8 cellular contexts compared by ENCODE assay signal in the genomic region with DNA sequence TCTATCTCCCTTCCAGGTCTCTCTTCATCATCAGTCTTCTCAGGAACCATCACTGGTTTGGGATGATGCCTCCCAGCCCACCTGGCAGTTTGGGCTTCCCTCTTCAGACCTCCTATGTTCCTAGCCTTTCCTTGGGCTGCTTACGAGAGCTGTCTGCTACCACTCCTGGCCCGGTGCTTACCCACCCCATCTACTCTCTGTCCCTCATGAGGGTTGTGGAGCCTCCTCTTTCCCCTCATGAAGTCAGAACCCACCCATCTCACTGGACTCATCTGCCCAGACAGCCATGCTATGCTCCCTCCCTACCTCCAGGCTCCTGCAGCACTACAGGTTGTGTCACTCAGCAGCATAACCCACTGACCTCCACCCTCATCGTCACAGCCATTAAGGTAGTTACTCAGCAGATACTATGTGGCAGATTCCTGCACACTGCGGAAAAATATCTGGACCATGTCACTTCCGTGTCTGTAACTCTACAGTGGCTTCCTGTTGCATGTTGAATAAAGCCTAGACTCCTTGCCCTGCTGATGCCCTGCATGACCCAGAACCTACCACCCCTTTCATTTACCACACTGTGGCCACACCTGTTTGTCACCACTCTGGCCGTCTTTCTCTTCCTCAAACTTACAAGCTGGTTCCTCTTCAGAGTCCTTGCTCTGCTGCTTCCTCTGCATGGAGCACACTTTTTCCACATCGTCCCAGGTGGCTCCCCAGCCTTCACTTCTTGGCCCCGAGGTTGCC. TPM values are rescaled to one million over a fixed set of nuclear protein-coding genes. Genes with fewer than 3 reads are reported as not detected.
DNase-seq lines count a peak whose midpoint lies in the region; ATAC-seq and TF ChIP-seq lines count a peak whose summit lies in the region.

No MANE protein-coding gene starts in this region.

- no peak overlapping the region for H3K4me3 ChIP-seq in effector memory CD4-positive, alpha-beta T cell (ENCODE audit: insufficient read depth, low read depth, low read length, poor library complexity, severe bottlenecking)
- H3K4me3 ChIP-seq in vagina: no peak overlapping the region
- no peak overlapping the region for H3K4me3 ChIP-seq in MG63

- no peak for TF ChIP-seq CTCF in vagina (IDR thresholded peaks at IDR 0.05)

- H3K9me3 ChIP-seq in effector memory CD4-positive, alpha-beta T cell (ENCODE audit: control insufficient read depth, low read length): no peaks in the 10 kb centered on the region
- H3K9me3 ChIP-seq in vagina (no peaks in the 10 kb centered on the region), MG63 (no peaks in the 10 kb centered on the region)

- H3K4me1 ChIP-seq in effector memory CD4-positive, alpha-beta T cell (ENCODE audit: control insufficient read depth, insufficient read depth, low read length, poor library complexity, severe bottlenecking): peaks cover 45% of the 10 kb centered on the region
- peaks cover 53% of the 10 kb centered on the region for H3K4me1 ChIP-seq in vagina

- peaks cover 22% of the 10 kb centered on the region for H3K36me3 ChIP-seq in effector memory CD4-positive, alpha-beta T cell (ENCODE audit: control insufficient read depth, insufficient read depth, low read length)
- H3K36me3 ChIP-seq in vagina (peaks cover 0 to 21% of the 10 kb centered on the region in 2 donors), MG63 (peaks cover 46% of the 10 kb centered on the region)

- intact Hi-C loops in vagina (cut with DNase I): no loop called here

- peak; percentile 92 to 99 for DNase-seq in NOMO-1 (lab: John Stamatoyannopoulos, UW; ENCODE audit: unreplicated experiment in 2 of 2)
- DNase-seq in effector memory CD4-positive, alpha-beta T cell: peak; percentile 27 to 40 (median 35)
- DNase-seq in vagina (ENCODE audit: extremely low spot score in 2 of 2): peak in 1 of 2 donors; percentile 85
- no peak for DNase-seq in NK-92 treated with Interleukin-12 subunit alpha and Interleukin-12 subunit beta, amount 100 ng/mL, for 24 hours (lab: John Stamatoyannopoulos, UW)
- no peak for DNase-seq in MG63
- DNase-seq in RKO (ENCODE audit: low spot score): no peak

- TF ChIP-seq POLR2A in vagina (IDR thresholded peaks at IDR 0.05): no peak

- peak overlapping the region; percentile 89 for H3K27ac ChIP-seq in effector memory CD4-positive, alpha-beta T cell (ENCODE audit: insufficient read depth, low read length, poor library complexity, severe bottlenecking)
- peak overlapping the region; percentile 84 for H3K27ac ChIP-seq in vagina

- ATAC-seq in GM18499 (IDR thresholded peaks at IDR 0.05; ENCODE audit: insufficient read depth, unreplicated experiment) (peak; percentile 42), GM21825 (IDR thresholded peaks at IDR 0.05; ENCODE audit: unreplicated experiment) (peak; percentile 67)

- no peaks in the 10 kb centered on the region for H3K27me3 ChIP-seq in effector memory CD4-positive, alpha-beta T cell (replicated peaks; ENCODE audit: control insufficient read depth, insufficient read depth, low read length, poor library complexity, severe bottlenecking)
- no peaks in the 10 kb centered on the region for H3K27me3 ChIP-seq in vagina
- no peaks in the 10 kb centered on the region for H3K27me3 ChIP-seq in MG63

RNA-seq across cellular contexts. Expression of gene DBNL, which starts 2.0 kb away (rescaled TPM):
- total RNA-seq in vagina: 100 TPM
- total RNA-seq in MG63 (2014; rRNA removed; shearing (Covaris generic); ENCODE audit: low replicate concordance): 103 and 166 TPM in 2 replicates

RNA-seq across cellular contexts. Expression of gene PGAM2, which starts 18.9 kb away (rescaled TPM):
- total RNA-seq in vagina: not detected
- not detected in 2 replicates for total RNA-seq in MG63 (2014; rRNA removed; shearing (Covaris generic); ENCODE audit: low replicate concordance)

RNA-seq across cellular contexts. Expression of gene POLM, which starts 35.8 kb away (rescaled TPM):
- total RNA-seq in vagina: 31.4 TPM
- 9.4 and 10.8 TPM in 2 replicates for total RNA-seq in MG63 (2014; rRNA removed; shearing (Covaris generic); ENCODE audit: low replicate concordance)

RNA-seq across cellular contexts. Expression of gene SPDYE1, which starts 48.8 kb away (rescaled TPM):
- not detected for total RNA-seq in vagina
- not detected in 2 replicates for total RNA-seq in MG63 (2014; rRNA removed; shearing (Covaris generic); ENCODE audit: low replicate concordance)

RNA-seq across cellular contexts. Expression of gene AEBP1, which starts 57.7 kb away (rescaled TPM):
- total RNA-seq in vagina: 321 TPM
- total RNA-seq in MG63 (2014; rRNA removed; shearing (Covaris generic); ENCODE audit: low replicate concordance): 36.8 and 45.8 TPM in 2 replicates

Comparison
In these comparisons a context has a peak if more than half of its experiments do, and no peak if none do; other contexts are left out.
1. DNase-seq: peak in NOMO-1 (2 of 2) and effector memory CD4-positive, alpha-beta T cell (3 of 3); none in NK-92 treated with Interleukin-12 subunit alpha and Interleukin-12 subunit beta, amount 100 ng/mL, for 24 hours (single experiment), MG63 (single experiment) and RKO (single experiment).